Comparison of ENCODE assay signal across 8 cellular contexts in the genomic region with DNA sequence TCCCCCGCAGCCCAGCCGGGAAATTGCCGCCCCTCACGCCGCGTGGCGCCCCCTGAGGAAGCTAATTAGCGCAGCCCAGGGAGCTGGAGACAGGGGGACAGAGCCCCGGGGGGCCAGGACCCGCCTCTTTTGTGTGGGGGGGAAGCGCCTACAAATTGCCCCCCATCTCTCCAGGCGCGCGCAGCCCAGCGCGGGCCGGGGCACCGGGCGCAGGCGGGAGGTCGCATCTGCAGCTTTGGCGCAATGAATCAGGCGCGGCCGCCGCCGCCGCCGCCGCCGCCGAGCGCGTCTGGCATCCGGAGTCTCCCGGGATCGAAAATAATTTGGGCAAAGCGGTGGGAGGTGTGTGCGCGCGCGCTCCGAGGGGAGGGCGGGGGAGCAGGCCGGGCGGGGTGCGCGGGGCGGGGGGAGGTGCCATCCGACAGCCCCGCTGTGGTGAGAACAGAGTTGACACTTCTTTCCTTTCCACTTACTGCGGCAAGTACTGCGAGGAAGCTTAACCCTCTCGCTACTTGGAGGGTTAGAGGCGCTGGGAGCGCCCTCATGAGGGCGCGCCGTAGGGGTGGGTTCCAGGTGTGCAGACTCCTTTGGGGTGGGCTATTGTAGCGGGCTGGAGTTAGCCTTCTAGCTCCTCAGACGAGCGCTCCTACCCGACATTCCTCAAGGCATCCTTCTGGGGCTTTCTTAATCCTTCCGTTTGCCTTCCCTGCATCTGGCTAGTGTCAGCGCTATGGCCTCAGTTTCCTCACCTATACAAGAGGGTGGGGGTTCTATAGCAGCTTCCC.
DNase-seq lines count a peak whose midpoint lies in the region; ATAC-seq and TF ChIP-seq lines count a peak whose summit lies in the region.

No MANE protein-coding gene starts in this region.

- no peaks in the 10 kb centered on the region for H4K20me1 ChIP-seq in BLaER1 treated with 17β-estradiol and CSF1 and Interleukin-3, amounts not matched to agents 10 nM and 100 nM
- H4K20me1 ChIP-seq in GM23338 (replicated peaks; ENCODE audit: insufficient read depth) = no peaks in the 10 kb centered on the region

- peaks cover 26% of the 10 kb centered on the region for H3F3A ChIP-seq in GM23338 (replicated peaks; ENCODE audit: low read depth)

- H2AFZ ChIP-seq in GM23338 = peak overlapping the region; percentile 84; the same call in 1 of the 2 replicates

- H3K9me3 Mint-ChIP-seq in GM23338 (no peaks in the 10 kb centered on the region), naive B cell (peaks cover 0 to 2% (median 0%) of the 10 kb centered on the region in 7 donors)

- H3K4me3 ChIP-seq in BLaER1 treated with 17β-estradiol and CSF1 and Interleukin-3, amounts not matched to agents 10 nM and 100 nM = peak overlapping the region; percentile 49 to 75 (median 63)
- H3K4me3 ChIP-seq in GM23338 = peak overlapping the region; percentile 76
- H3K4me3 ChIP-seq in subcutaneous abdominal adipose tissue (ENCODE audit: low read depth in 1 of 5, low read length in 5 of 5) = peak overlapping the region in 4 of 5 donors; percentile 43 to 65 (median 52)

- DNase-seq in GM23338 (ENCODE audit: low spot score) (peak; percentile 81), NCI-H526 treated with DMSO at 0.1 percent for 48 hours (lab: John Stamatoyannopoulos, UW) (peak; percentile 61), activated T-cell treated with anti-CD3 and anti-CD28 coated beads for 4 hours (peak; percentile 43), naive B cell (peak; percentile 52), KG1 (lab: John Stamatoyannopoulos, UW) (no peak)

- peak; percentile 23 to 67 for TF ChIP-seq CTCF in GM23338 (conservative IDR thresholded peaks at IDR 0.05; ENCODE audit: low read depth in 2 of 2)

- H3K9ac ChIP-seq in BLaER1 treated with 17β-estradiol and CSF1 and Interleukin-3, amounts not matched to agents 10 nM and 100 nM = peak overlapping the region in 10 of 11 experiments; percentile 64 to 81 (median 72); a peak in 20 of 22 replicates
- H3K9ac ChIP-seq in subcutaneous abdominal adipose tissue (ENCODE audit: low read length in 5 of 5) = peak overlapping the region in 2 of 5 donors; percentile 11 to 44

- H3K27ac Mint-ChIP-seq in GM23338 = no peak overlapping the region
- H3K27ac Mint-ChIP-seq in naive B cell = peak overlapping the region; percentile 96 to 99 (median 98)

- H3K36me3 Mint-ChIP-seq in GM23338 (ENCODE audit: low read depth) (no peaks in the 10 kb centered on the region), naive B cell (no peaks in the 10 kb centered on the region)

- peak overlapping the region; percentile 96 to 100 (median 99) for H3K4me2 ChIP-seq in BLaER1 treated with 17β-estradiol and CSF1 and Interleukin-3, amounts not matched to agents 10 nM and 100 nM
- H3K4me2 ChIP-seq in GM23338 = peak overlapping the region; percentile 99

- H3K79me2 ChIP-seq in GM23338 (replicated peaks; ENCODE audit: insufficient read depth) = no peaks in the 10 kb centered on the region

- H3K9me3 ChIP-seq in BLaER1 treated with 17β-estradiol and CSF1 and Interleukin-3, amounts not matched to agents 10 nM and 100 nM (replicated peaks in 1 of 11) = no peaks in the 10 kb centered on the region
- H3K9me3 ChIP-seq in subcutaneous abdominal adipose tissue (ENCODE audit: control insufficient read depth in 5 of 5, low read length in 5 of 5) = no peaks in the 10 kb centered on the region

- peaks cover 33 to 81% (median 65%) of the 10 kb centered on the region in 10 experiments for H3K4me1 ChIP-seq in BLaER1 treated with 17β-estradiol and CSF1 and Interleukin-3, amounts not matched to agents 10 nM and 100 nM
- H3K4me1 ChIP-seq in GM23338 (ENCODE audit: insufficient read depth) (peaks cover 34% of the 10 kb centered on the region), subcutaneous abdominal adipose tissue (ENCODE audit: control insufficient read depth in 5 of 5, insufficient read depth in 5 of 5, low read length in 5 of 5) (peaks cover 7 to 36% (median 32%) of the 10 kb centered on the region in 5 donors)

- H3K36me3 ChIP-seq in BLaER1 treated with 17β-estradiol and CSF1 and Interleukin-3, amounts not matched to agents 10 nM and 100 nM = no peaks in the 10 kb centered on the region
- H3K36me3 ChIP-seq in GM23338 (ENCODE audit: insufficient read depth) = no peaks in the 10 kb centered on the region
- no peaks in the 10 kb centered on the region for H3K36me3 ChIP-seq in subcutaneous abdominal adipose tissue (ENCODE audit: control insufficient read depth in 5 of 5, insufficient read depth in 5 of 5, low read length in 5 of 5)

- ATAC-seq in GM23338 (peak; percentile 12), esophagus mucosa (peak; percentile 9), naive B cell (ENCODE audit: low read depth in 2 of 2) (peak; percentile 44 to 46)

- H3K27me3 Mint-ChIP-seq in GM23338 (ENCODE audit: insufficient read depth, low read depth, poor library complexity) (peaks cover 35% of the 10 kb centered on the region), naive B cell (peaks cover 0 to 3% (median 0%) of the 10 kb centered on the region in 3 donors)

- H3K4me1 Mint-ChIP-seq in GM23338 = peaks cover 39% of the 10 kb centered on the region
- peaks cover 29 to 40% (median 34%) of the 10 kb centered on the region in 3 donors for H3K4me1 Mint-ChIP-seq in naive B cell

- peak overlapping the region; percentile 78 for H3K4me3 Mint-ChIP-seq in GM23338
- peak overlapping the region; percentile 85 to 97 (median 92) for H3K4me3 Mint-ChIP-seq in naive B cell

- H3K27me3 ChIP-seq in BLaER1 treated with 17β-estradiol and CSF1 and Interleukin-3, amounts not matched to agents 10 nM and 100 nM = peaks cover 0 to 18% (median 0%) of the 10 kb centered on the region in 11 experiments; a peak in 4 of 22 replicates
- peaks cover 10% of the 10 kb centered on the region for H3K27me3 ChIP-seq in GM23338 (ENCODE audit: insufficient read depth)
- peaks cover 0 to 4% (median 0%) of the 10 kb centered on the region in 5 donors for H3K27me3 ChIP-seq in subcutaneous abdominal adipose tissue (ENCODE audit: control insufficient read depth in 5 of 5, insufficient read depth in 4 of 5, low read length in 5 of 5)

- peak overlapping the region in 10 of 11 experiments; percentile 47 to 86 (median 76); a peak in 20 of 22 replicates for H3K27ac ChIP-seq in BLaER1 treated with 17β-estradiol and CSF1 and Interleukin-3, amounts not matched to agents 10 nM and 100 nM
- peak overlapping the region; percentile 88 for H3K27ac ChIP-seq in GM23338 (ENCODE audit: low read depth)
- H3K27ac ChIP-seq in subcutaneous abdominal adipose tissue (ENCODE audit: low read depth, low read length) = no peak overlapping the region

- no peaks in the 10 kb centered on the region for H3K9me2 ChIP-seq in GM23338 (ENCODE audit: insufficient read depth)

TF ChIP-seq in GM23338, 12 proteins besides CTCF, POLR2A, EP300 and RAD21:
- TF ChIP-seq JUNB (IDR thresholded peaks at IDR 0.05; ENCODE audit: unreplicated experiment) (no peak), POLR2AphosphoS5 (IDR thresholded peaks at IDR 0.05; ENCODE audit: low read depth) (peak; percentile 37)
